ENCODE assay signal across 6 cellular contexts in genomic region chr19:799076-799881, GRCh38. TPM values are rescaled to one million over a fixed set of nuclear protein-coding genes. Genes with fewer than 3 reads are reported as not detected.
DNase-seq lines count a peak whose midpoint lies in the region; ATAC-seq and TF ChIP-seq lines count a peak whose summit lies in the region.

No MANE protein-coding gene starts in this region.

- H3K27ac ChIP-seq in OCI-LY7 (ENCODE audit: low read depth, low read length, poor library complexity, severe bottlenecking) (peak overlapping the region; percentile 69), esophagus muscularis mucosa (replicated peaks in 1 of 4) (peak overlapping the region; percentile 95 to 100 (median 99))

- TF ChIP-seq POLR2A in esophagus muscularis mucosa (IDR thresholded peaks at IDR 0.05; ENCODE audit: low read depth): no peak

- DNase-seq in COR-L47 (lab: John Stamatoyannopoulos, UW) (peak; percentile 23), OCI-LY7 (ENCODE audit: low spot score) (peak; percentile 33), esophagus muscularis mucosa (ENCODE audit: extremely low spot score) (no peak), NCI-H187 treated with DMSO at 0.1 percent for 48 hours (lab: John Stamatoyannopoulos, UW) (no peak)
- DNase-seq in stimulated activated naive CD8-positive, alpha-beta T cell treated with anti-CD3 and anti-CD28 coated beads, Interleukin-15, amount 100 ng/mL, for 72 hours: no peak

- H3K9me3 ChIP-seq in OCI-LY7 (ENCODE audit: low read length) (no peaks in the 10 kb centered on the region), esophagus muscularis mucosa (no peaks in the 10 kb centered on the region)

- intact Hi-C loops in OCI-LY7 (cut with micrococcal nuclease; ENCODE audit: unreplicated experiment) (loop anchor here (5.0 kb wide), 1 partner anchor 227 kb away; the partner anchor contains the start of gene BSG), esophagus muscularis mucosa (cut with DNase I) (no loop called here)

- no peak overlapping the region for H2AFZ ChIP-seq in OCI-LY7 (ENCODE audit: low read length)

- peak overlapping the region; percentile 98 for H3K4me3 ChIP-seq in OCI-LY7 (ENCODE audit: low read depth, low read length, poor library complexity, severe bottlenecking)
- peak overlapping the region; percentile 90 to 98 (median 96) for H3K4me3 ChIP-seq in esophagus muscularis mucosa

- no peaks in the 10 kb centered on the region for H3K27me3 Mint-ChIP-seq in stimulated activated naive CD8-positive, alpha-beta T cell treated with anti-CD3 and anti-CD28 coated beads, Interleukin-15, amount 100 ng/mL, for 72 hours

- peaks cover 21% of the 10 kb centered on the region for H3K4me1 ChIP-seq in OCI-LY7 (ENCODE audit: insufficient read depth, low read length, poor library complexity, severe bottlenecking)
- peaks cover 67 to 78% (median 76%) of the 10 kb centered on the region in 4 donors for H3K4me1 ChIP-seq in esophagus muscularis mucosa

- 0% methylated on average over 8 of the region's 28 CpGs for WGBS in esophagus muscularis mucosa

- H3K4me2 ChIP-seq in OCI-LY7 (ENCODE audit: low read length): peak overlapping the region; percentile 94

- CTCF ChIA-PET in OCI-LY7 (lab: Charles Lee; ENCODE audit: unreplicated experiment): no interaction called here

- no TSS peak for BruUV-seq in OCI-LY7 (replicated peaks; lab: Mats Ljungman, UMichigan)

- H3K27me3 ChIP-seq in esophagus muscularis mucosa: no peaks in the 10 kb centered on the region

- peaks cover 57% of the 10 kb centered on the region for H3K4me1 Mint-ChIP-seq in stimulated activated naive CD8-positive, alpha-beta T cell treated with anti-CD3 and anti-CD28 coated beads, Interleukin-15, amount 100 ng/mL, for 72 hours

- H3K36me3 ChIP-seq in OCI-LY7 (ENCODE audit: insufficient read depth, low read length): peaks cover 64% of the 10 kb centered on the region
- peaks cover 4 to 46% (median 28%) of the 10 kb centered on the region in 4 donors for H3K36me3 ChIP-seq in esophagus muscularis mucosa

- POLR2A ChIA-PET in OCI-LY7 (lab: Charles Lee): no interaction called here

- H3K9me3 Mint-ChIP-seq in stimulated activated naive CD8-positive, alpha-beta T cell treated with anti-CD3 and anti-CD28 coated beads, Interleukin-15, amount 100 ng/mL, for 72 hours: no peaks in the 10 kb centered on the region

- no peaks in the 10 kb centered on the region for H3K9me2 ChIP-seq in OCI-LY7 (ENCODE audit: insufficient read depth, low read length)

- H4K20me1 ChIP-seq in OCI-LY7 (ENCODE audit: insufficient read depth, low read length): peaks cover 47% of the 10 kb centered on the region

- TF ChIP-seq CTCF in OCI-LY7 (conservative IDR thresholded peaks at IDR 0.05; ENCODE audit: low read length) (peak; percentile 70), esophagus muscularis mucosa (IDR thresholded peaks at IDR 0.05) (no peak)

- H3K27ac Mint-ChIP-seq in stimulated activated naive CD8-positive, alpha-beta T cell treated with anti-CD3 and anti-CD28 coated beads, Interleukin-15, amount 100 ng/mL, for 72 hours: peak overlapping the region; percentile 95 to 99

- no peak for ATAC-seq in stimulated activated naive CD8-positive, alpha-beta T cell treated with anti-CD3 and anti-CD28 coated beads, Interleukin-15, amount 100 ng/mL, for 72 hours
- ATAC-seq in HG02938 (IDR thresholded peaks at IDR 0.05; ENCODE audit: unreplicated experiment): no peak

- H3K4me3 Mint-ChIP-seq in stimulated activated naive CD8-positive, alpha-beta T cell treated with anti-CD3 and anti-CD28 coated beads, Interleukin-15, amount 100 ng/mL, for 72 hours: peak overlapping the region; percentile 84 to 91

- no peak for TF ChIP-seq EP300 in esophagus muscularis mucosa (IDR thresholded peaks at IDR 0.05)

- H3K79me2 ChIP-seq in OCI-LY7 (ENCODE audit: insufficient read depth, low read depth, low read length): peaks cover 60% of the 10 kb centered on the region

RNA-seq across cellular contexts. Expression of gene PTBP1, which starts 2.0 kb away (rescaled TPM):
- total RNA-seq in OCI-LY7 (2014; rRNA removed; shearing (Covaris generic)): 284 and 315 TPM in 2 replicates
- total RNA-seq in OCI-LY7 (2022): 468 and 479 TPM in 2 replicates
- total RNA-seq in esophagus muscularis mucosa: 100 to 1,000 TPM in 1 of 4 donors, 10 to 100 TPM in 3; 76.8 to 110 (median 95.3) TPM

RNA-seq across cellular contexts. Expression of gene PLPPR3, which starts 22.5 kb away (rescaled TPM):
- not detected in 2 replicates for total RNA-seq in OCI-LY7 (2014; rRNA removed; shearing (Covaris generic))
- total RNA-seq in OCI-LY7 (2022): not detected in 2 replicates
- total RNA-seq in esophagus muscularis mucosa: not detected

RNA-seq across cellular contexts. Expression of gene AZU1, which starts 28.4 kb away (rescaled TPM):
- total RNA-seq in OCI-LY7 (2014; rRNA removed; shearing (Covaris generic)): not detected in 2 replicates
- not detected in 2 replicates for total RNA-seq in OCI-LY7 (2022)
- 1 to 10 TPM in 1 of 4 donors, under 1 TPM in 1, not detected in 2; 0.40 to 1.3 TPM for total RNA-seq in esophagus muscularis mucosa

RNA-seq across cellular contexts. Expression of gene PRTN3, which starts 41.5 kb away (rescaled TPM):
- total RNA-seq in OCI-LY7 (2014; rRNA removed; shearing (Covaris generic)): not detected in 2 replicates
- total RNA-seq in OCI-LY7 (2022) (not detected in 2 replicates), esophagus muscularis mucosa (1 to 10 TPM in 1 of 4 donors, not detected in 3; 1.2 TPM)

RNA-seq across cellular contexts. Expression of gene MISP, which starts 48.4 kb away (rescaled TPM):
- total RNA-seq in OCI-LY7 (2014; rRNA removed; shearing (Covaris generic)): not detected in 2 replicates
- total RNA-seq in OCI-LY7 (2022) (0.23 TPM in 1 of 2 replicates, not detected in the other), esophagus muscularis mucosa (1 to 10 TPM in 1 of 4 donors, not detected in 3; 2.0 TPM)

Comparison
In these comparisons a context has a peak if more than half of its experiments do, and no peak if none do; other contexts are left out.
1. DNase-seq: peak in COR-L47 (single experiment) and OCI-LY7 (single experiment); none in esophagus muscularis mucosa (single experiment), stimulated activated naive CD8-positive, alpha-beta T cell treated with anti-CD3 and anti-CD28 coated beads, Interleukin-15, amount 100 ng/mL, for 72 hours (0 of 2) and NCI-H187 treated with DMSO at 0.1 percent for 48 hours (single experiment).